15 cellular contexts compared by ENCODE assay signal in genomic region chr2:119230219-119230618, GRCh38. TPM values are rescaled to one million over a fixed set of nuclear protein-coding genes. Genes with fewer than 3 reads are reported as not detected.
DNase-seq lines count a peak whose midpoint lies in the region; ATAC-seq and TF ChIP-seq lines count a peak whose summit lies in the region.
"Had no signal": no experiment of that assay in that cellular context is flagged by ENCODE, and none has a peak within 500 bp of the region (broad histone marks: within the 10 kb centered on the region; RNA-seq: fewer than 3 reads in every experiment).

No MANE protein-coding gene starts in this region.

- peaks cover 69% of the 10 kb centered on the region for H3K4me1 ChIP-seq in mesenchymal stem cell (ENCODE audit: control insufficient read depth, insufficient read depth, low read depth, low read length)
- H3K4me1 ChIP-seq in gastrocnemius medialis, result peaks cover 61 to 64% of the 10 kb centered on the region in 2 donors
- no peaks in the 10 kb centered on the region for H3K4me1 ChIP-seq in sigmoid colon

- H3K23ac ChIP-seq in mesenchymal stem cell (ENCODE audit: low read length in 2 of 2), result no peak overlapping the region

- in situ Hi-C loops in gastrocnemius medialis (cut with MboI; ENCODE audit: low sequenced_read_pairs in 4 of 4), result no loop called here

- TF ChIP-seq EP300 in sigmoid colon (IDR thresholded peaks at IDR 0.05), result no peak

- peak overlapping the region; percentile 70 to 77 for H3K18ac ChIP-seq in mesenchymal stem cell (ENCODE audit: low read depth in 1 of 2, low read length in 2 of 2)

- H3K9me3 Mint-ChIP-seq in immature natural killer cell, result no peaks in the 10 kb centered on the region

- intact Hi-C loops in gastrocnemius medialis (cut with DNase I; ENCODE audit: low total_unique reads), result loop anchor here (5.0 to 10.0 kb wide), 2 partner anchors 137 to 255 kb away; partner anchors contain the start of genes C2orf76 and DBI
- intact Hi-C loops in sigmoid colon (cut with DNase I), result no loop called here

- peak overlapping the region in 1 of 2 experiments; percentile 74 for H2BK12ac ChIP-seq in mesenchymal stem cell (ENCODE audit: low read length in 2 of 2)

- POLR2A ChIA-PET in AG04450 (lab: Yijun Ruan, JAX), result interaction anchor here (1.9 kb wide), 1 partner anchor 10 kb away, joined by 7 read pairs; no protein-coding TSS in a partner anchor

- ATAC-seq in gastrocnemius medialis, result no peak
- ATAC-seq: A549 had no signal

- no peaks in the 10 kb centered on the region for H3K27me3 ChIP-seq in AG04450 (ENCODE audit: control insufficient read depth, insufficient read depth, low read length)
- no peaks in the 10 kb centered on the region for H3K27me3 ChIP-seq in mesenchymal stem cell (ENCODE audit: control insufficient read depth in 1 of 2, insufficient read depth in 1 of 2, low read length in 2 of 2)
- no peaks in the 10 kb centered on the region for H3K27me3 ChIP-seq in gastrocnemius medialis
- H3K27me3 ChIP-seq in sigmoid colon, result peaks cover 0 to 1% (median 0%) of the 10 kb centered on the region in 3 donors

- H3K36me3 ChIP-seq in mesenchymal stem cell (ENCODE audit: control insufficient read depth in 1 of 2, insufficient read depth in 2 of 2, low read depth in 1 of 2, low read length in 2 of 2), result peaks cover 7 to 26% of the 10 kb centered on the region in 2 experiments
- H3K36me3 ChIP-seq in gastrocnemius medialis, result no peaks in the 10 kb centered on the region
- no peaks in the 10 kb centered on the region for H3K36me3 ChIP-seq in sigmoid colon

- DNase-seq in AG04450 (ENCODE audit: low read depth, low spot score) (no peak), mesenchymal stem cell (peak; percentile 10), gastrocnemius medialis (no peak), sigmoid colon (no peak), immature natural killer cell (no peak)
- no peak for DNase-seq in activated CD4-positive, alpha-beta T cell treated with anti-CD3 and anti-CD28 coated beads for 4 hours
- DNase-seq: DMS 273 treated with DMSO at 0.1 percent for 48 hours; KG1; NCI-H1436; NCI-H524; NK-92 treated with Interleukin-12 subunit alpha and Interleukin-12 subunit beta, amount 100 ng/mL, for 24 hours; SHP77 treated with DMSO at 0.1 percent for 48 hours had no signal

- peaks cover 0 to 2% of the 10 kb centered on the region in 2 donors for H3K4me1 Mint-ChIP-seq in immature natural killer cell

- peaks cover 0 to 2% (median under 1%) of the 10 kb centered on the region in 3 donors for H3K27me3 Mint-ChIP-seq in immature natural killer cell (ENCODE audit: low read depth in 3 of 3)

- TF ChIP-seq CTCF in AG04450 (IDR thresholded peaks at IDR 0.05; ENCODE audit: low read depth, low read length), result no peak
- TF ChIP-seq CTCF in VCaP (conservative IDR thresholded peaks at IDR 0.05), result no peak
- no peak for TF ChIP-seq CTCF in gastrocnemius medialis (IDR thresholded peaks at IDR 0.05 in 4 of 5, conservative IDR thresholded peaks at IDR 0.05 in 1 of 5)
- TF ChIP-seq CTCF in sigmoid colon (IDR thresholded peaks at IDR 0.05), result no peak

- CTCF ChIA-PET in AG04450 (lab: Charles Lee), result no interaction called here

- H2AFZ ChIP-seq in mesenchymal stem cell (ENCODE audit: low read depth, low read length), result no peak overlapping the region

- H3K14ac ChIP-seq in mesenchymal stem cell (ENCODE audit: low read length in 2 of 2), result peak overlapping the region in 1 of 2 experiments; percentile 9

- no peak overlapping the region for H2BK15ac ChIP-seq in mesenchymal stem cell (ENCODE audit: low read depth, poor library complexity, severe bottlenecking)

- H3K9me3 ChIP-seq in AG04450 (ENCODE audit: control insufficient read depth, insufficient read depth, low read length), result no peaks in the 10 kb centered on the region
- no peaks in the 10 kb centered on the region for H3K9me3 ChIP-seq in mesenchymal stem cell (ENCODE audit: control insufficient read depth, low read length)
- no peaks in the 10 kb centered on the region for H3K9me3 ChIP-seq in gastrocnemius medialis
- H3K9me3 ChIP-seq in sigmoid colon, result no peaks in the 10 kb centered on the region
- H3K9me3 ChIP-seq: A549 had no signal

- no peak overlapping the region for H3K27ac Mint-ChIP-seq in immature natural killer cell

- no peak overlapping the region for H2BK5ac ChIP-seq in mesenchymal stem cell (ENCODE audit: low read depth, low read length, poor library complexity, severe bottlenecking)

- H4K8ac ChIP-seq in mesenchymal stem cell (ENCODE audit: low read length), result peak overlapping the region; percentile 78

- peak overlapping the region in 1 of 2 experiments; percentile 49 for H3K4ac ChIP-seq in mesenchymal stem cell (ENCODE audit: low read depth in 1 of 2, low read length in 2 of 2)

- H3K36me3 Mint-ChIP-seq in immature natural killer cell, result no peaks in the 10 kb centered on the region

- H2BK120ac ChIP-seq in mesenchymal stem cell (ENCODE audit: low read depth, low read length), result peak overlapping the region; percentile 89

- no peak overlapping the region for H3K4me3 Mint-ChIP-seq in immature natural killer cell

- peak overlapping the region; percentile 54 for H2AK5ac ChIP-seq in mesenchymal stem cell (ENCODE audit: low read length, severe bottlenecking)

- H4K91ac ChIP-seq in mesenchymal stem cell (ENCODE audit: low read length), result peak overlapping the region; percentile 85

- H3K4me2 ChIP-seq in mesenchymal stem cell (ENCODE audit: low read length, poor library complexity, severe bottlenecking), result no peak overlapping the region
- H3K4me2 ChIP-seq: A549 had no signal

- WGBS in mesenchymal stem cell, result 79% methylated on average over 10 of the region's 10 CpGs
- WGBS in sigmoid colon, 2 donors, result 91 to 92% methylated on average over 10 of the region's 10 CpGs

- H3K79me1 ChIP-seq in mesenchymal stem cell (replicated peaks; ENCODE audit: low read length, poor library complexity, severe bottlenecking), result peaks cover 50% of the 10 kb centered on the region

- no peak for TF ChIP-seq POLR2A in gastrocnemius medialis (IDR thresholded peaks at IDR 0.05)
- no peak for TF ChIP-seq POLR2A in sigmoid colon (IDR thresholded peaks at IDR 0.05)

- H3K4me3 ChIP-seq in AG04450 (ENCODE audit: low read depth, low read length) (no peak overlapping the region), mesenchymal stem cell (ENCODE audit: insufficient read depth in 1 of 2, low read depth in 1 of 2, low read length in 2 of 2) (peak overlapping the region in 1 of 2 experiments; percentile 66), gastrocnemius medialis (no peak overlapping the region), sigmoid colon (no peak overlapping the region)
- H3K4me3 ChIP-seq: A549 had no signal

- peak overlapping the region; percentile 80 for H3K27ac ChIP-seq in AG04450 (ENCODE audit: low read depth, low read length)
- H3K27ac ChIP-seq in VCaP, result peak overlapping the region; percentile 44
- H3K27ac ChIP-seq in mesenchymal stem cell (ENCODE audit: low read length, poor library complexity, severe bottlenecking), result peak overlapping the region; percentile 73
- H3K27ac ChIP-seq in gastrocnemius medialis, result peak overlapping the region; percentile 21 to 68 (median 44)
- H3K27ac ChIP-seq in sigmoid colon, result no peak overlapping the region
- H3K27ac ChIP-seq: A549 had no signal

- peak overlapping the region; percentile 71 for H3K9ac ChIP-seq in mesenchymal stem cell (ENCODE audit: low read length)

RNA-seq across cellular contexts. Expression of gene STEAP3, which starts 6.6 kb away (rescaled TPM):
- polyA plus RNA-seq in AG04450 (2011; rRNA removed), result 34.3 and 42.7 TPM in 2 replicates
- 32.6 and 39.5 TPM in 2 replicates for polyA minus RNA-seq in AG04450 (2011; rRNA and poly(A)+ RNA removed)
- polyA plus RNA-seq in mesenchymal stem cell (2013, experiment 1 of 2), result 25.2 TPM
- 25.9 TPM for polyA plus RNA-seq in mesenchymal stem cell (2013, experiment 2 of 2)
- 10 to 100 TPM; 10.1 to 21.7 (median 10.6) TPM for total RNA-seq in gastrocnemius medialis
- 1 to 10 TPM; 1.5 to 6.9 (median 3.3) TPM for total RNA-seq in sigmoid colon
- 10 to 100 TPM in 1 of 3 donors, 1 to 10 TPM in 2; 1.4 to 16.4 (median 1.8) TPM for polyA plus RNA-seq in sigmoid colon
- 1 to 10 TPM in 1 of 3 donors, under 1 TPM in 1, not detected in 1; 0.83 to 1.9 TPM for polyA plus RNA-seq in immature natural killer cell
- total RNA-seq: OCI-LY7 had no signal

Comparison
In these comparisons a context has a peak if more than half of its experiments do, and no peak if none do; other contexts are left out.
1. H3K27ac ChIP-seq: peak in AG04450 (single experiment), VCaP (single experiment), mesenchymal stem cell (single experiment) and gastrocnemius medialis (4 of 4); none in sigmoid colon (0 of 4).